ENCODE assay signal across 36 cellular contexts in genomic region chr2:18151237-18151636, GRCh38.
"Had no signal": no experiment of that assay in that cellular context is flagged by ENCODE, and none has a peak within 500 bp of the region (broad histone marks: within the 10 kb centered on the region; RNA-seq: fewer than 3 reads in every experiment).

No MANE protein-coding gene starts in this region.

- H3K36me3 ChIP-seq: MG63 had no signal

- DNase-seq: Karpas-422, Kasumi-1, MG63, MM.1S, MV-4-11, NCI-H1048, NCI-H1092, NCI-H1092 treated with DMSO at 0.1 percent for 48 hours, NCI-H1105, NCI-H1105 treated with DMSO at 0.1 percent for 48 hours, NCI-H1417, NCI-H1417 treated with DMSO at 0.1 percent for 48 hours, NCI-H1436, NCI-H1436 treated with DMSO at 0.1 percent for 48 hours, NCI-H146, NCI-H1694, NCI-H1694 treated with DMSO at 0.1 percent for 48 hours, NCI-H187, NCI-H187 treated with DMSO at 0.1 percent for 48 hours, NCI-H1930, NCI-H2029, NCI-H2029 treated with DMSO at 0.1 percent for 48 hours, NCI-H2081, NCI-H2081 treated with DMSO at 0.1 percent for 48 hours, NCI-H2107, NCI-H2171, NCI-H2171 treated with DMSO at 0.1 percent for 48 hours, NCI-H2227 treated with DMSO at 0.1 percent for 48 hours, NCI-H226, NCI-H345, NCI-H446, NCI-H446 treated with DMSO at 0.1 percent for 48 hours, NCI-H510A, NCI-H510A treated with DMSO at 0.1 percent for 48 hours, NCI-H524, NCI-H524 treated with DMSO at 0.1 percent for 48 hours had no signal

- H3K4me3 ChIP-seq: MG63 had no signal

- H3K27me3 ChIP-seq: MG63 had no signal

- H3K9me3 ChIP-seq: MG63 had no signal
